In genomic region chr2:9755638-9756037, GRCh38 we compare ENCODE assay signal across 17 cellular contexts.
DNase-seq lines count a peak whose midpoint lies in the region; ATAC-seq, FAIRE-seq and TF ChIP-seq lines count a peak whose summit lies in the region.
"Had no signal": no experiment of that assay in that cellular context is flagged by ENCODE, and none has a peak within 500 bp of the region (broad histone marks: within the 10 kb centered on the region; RNA-seq: fewer than 3 reads in every experiment).

No MANE protein-coding gene starts in this region.

- POLR2A ChIA-PET in K562 (lab: Yijun Ruan, JAX) = interaction anchor here (0.6 to 1.7 kb wide), 3 partner anchors 8 to 86 kb away, joined by 3 to 5 read pairs (median 3); no protein-coding TSS in a partner anchor

- peak overlapping the region; percentile 54 to 92 (median 86); a peak in 18 of 22 replicates for H3K4me2 ChIP-seq in BLaER1 treated with 17β-estradiol and CSF1 and Interleukin-3, amounts not matched to agents 10 nM and 100 nM
- no peak overlapping the region for H3K4me2 ChIP-seq in K562 (ENCODE audit: insufficient read depth, low read length)

- no peaks in the 10 kb centered on the region for H3K79me2 ChIP-seq in K562 (ENCODE audit: control insufficient read depth, insufficient read depth, low read length)

- no peaks in the 10 kb centered on the region for H4K20me1 ChIP-seq in BLaER1 treated with 17β-estradiol and CSF1 and Interleukin-3, amounts not matched to agents 10 nM and 100 nM
- H4K20me1 ChIP-seq in K562 (replicated peaks; ENCODE audit: control insufficient read depth, insufficient read depth, low read length) = 0 out of 2 replicates have a peak, but pooled peaks cover 3% of the 10 kb centered on the region

- H3K4me1 ChIP-seq in BLaER1 treated with 17β-estradiol and CSF1 and Interleukin-3, amounts not matched to agents 10 nM and 100 nM = peaks cover 63 to 100% (median 98%) of the 10 kb centered on the region in 10 experiments
- H3K4me1 ChIP-seq in K562 (replicated peaks in 1 of 2; ENCODE audit: control insufficient read depth in 2 of 2, insufficient read depth in 2 of 2, low read length in 2 of 2) = peaks cover 47 to 50% of the 10 kb centered on the region in 2 experiments
- peaks cover 61 to 79% (median 67%) of the 10 kb centered on the region in 3 donors for H3K4me1 ChIP-seq in skeletal muscle tissue (ENCODE audit: control insufficient read depth in 3 of 3, insufficient read depth in 3 of 3, low read length in 3 of 3)

- H3K36me3 ChIP-seq in BLaER1 treated with 17β-estradiol and CSF1 and Interleukin-3, amounts not matched to agents 10 nM and 100 nM = no peaks in the 10 kb centered on the region
- H3K36me3 ChIP-seq in K562 (ENCODE audit: control insufficient read depth, insufficient read depth, low read length) (no peaks in the 10 kb centered on the region), skeletal muscle tissue (ENCODE audit: control insufficient read depth in 3 of 3, insufficient read depth in 3 of 3, low read length in 3 of 3) (no peaks in the 10 kb centered on the region)

- peaks cover 0 to 27% (median 0%) of the 10 kb centered on the region in 11 experiments; a peak in 4 of 22 replicates for H3K27me3 ChIP-seq in BLaER1 treated with 17β-estradiol and CSF1 and Interleukin-3, amounts not matched to agents 10 nM and 100 nM
- H3K27me3 ChIP-seq in K562 (ENCODE audit: control insufficient read depth in 2 of 2, insufficient read depth in 2 of 2, low read length in 2 of 2) (peaks cover 0 to 10% of the 10 kb centered on the region in 2 experiments; a peak in 3 of 5 replicates), skeletal muscle tissue (ENCODE audit: control insufficient read depth in 3 of 3, insufficient read depth in 3 of 3, low read length in 3 of 3) (no peaks in the 10 kb centered on the region)

- peak overlapping the region in 4 of 11 experiments; percentile 47 to 67 (median 58); a peak in 6 of 22 replicates for H3K27ac ChIP-seq in BLaER1 treated with 17β-estradiol and CSF1 and Interleukin-3, amounts not matched to agents 10 nM and 100 nM
- no peak overlapping the region for H3K27ac ChIP-seq in K562 (ENCODE audit: extremely low read depth, low read depth, low read length)
- peak overlapping the region; percentile 38 for H3K27ac ChIP-seq in skeletal muscle tissue (ENCODE audit: low read depth, low read length)
- H3K27ac ChIP-seq: C4-2B had no signal

- TF ChIP-seq CTCF in K562 (IDR thresholded peaks at IDR 0.05 in 2 of 3, conservative IDR thresholded peaks at IDR 0.05 in 1 of 3; ENCODE audit: insufficient read depth in 2 of 3, low read depth in 1 of 3, low read length in 3 of 3) = no peak

- H3K9me3 ChIP-seq in BLaER1 treated with 17β-estradiol and CSF1 and Interleukin-3, amounts not matched to agents 10 nM and 100 nM (replicated peaks in 1 of 11) = no peaks in the 10 kb centered on the region
- H3K9me3 ChIP-seq in K562 (replicated peaks; ENCODE audit: control insufficient read depth, insufficient read depth, low read depth, low read length) (no peaks in the 10 kb centered on the region), skeletal muscle tissue (ENCODE audit: control insufficient read depth in 3 of 3, low read length in 3 of 3) (no peaks in the 10 kb centered on the region)

- peaks cover 11 to 14% (median 11%) of the 10 kb centered on the region in 3 donors for H3K27me3 Mint-ChIP-seq in immature natural killer cell (ENCODE audit: low read depth in 3 of 3)
- peaks cover 69% of the 10 kb centered on the region for H3K27me3 Mint-ChIP-seq in activated T-cell treated with anti-CD3 and anti-CD28 coated beads, Interleukin-2, amount 50 U/mL, for 72 hours (ENCODE audit: low read depth)
- peaks cover 36% of the 10 kb centered on the region for H3K27me3 Mint-ChIP-seq in activated T-cell treated with anti-CD3 and anti-CD28 coated beads, Interleukin-2, amount 50 U/mL, for 24 hours

- no peaks in the 10 kb centered on the region for H3K36me3 Mint-ChIP-seq in immature natural killer cell
- H3K36me3 Mint-ChIP-seq in activated T-cell treated with anti-CD3 and anti-CD28 coated beads, Interleukin-2, amount 50 U/mL, for 72 hours (ENCODE audit: insufficient read depth in 2 of 2) = no peaks in the 10 kb centered on the region
- no peaks in the 10 kb centered on the region for H3K36me3 Mint-ChIP-seq in activated T-cell treated with anti-CD3 and anti-CD28 coated beads, Interleukin-2, amount 50 U/mL, for 24 hours (ENCODE audit: low read depth)
- H3K36me3 Mint-ChIP-seq: CD8-positive, alpha-beta T cell had no signal

- H3K4me1 Mint-ChIP-seq in immature natural killer cell = peaks cover 77 to 95% of the 10 kb centered on the region in 2 donors
- H3K4me1 Mint-ChIP-seq in activated T-cell treated with anti-CD3 and anti-CD28 coated beads, Interleukin-2, amount 50 U/mL, for 72 hours (ENCODE audit: low read depth) = peaks cover 67% of the 10 kb centered on the region
- H3K4me1 Mint-ChIP-seq in activated T-cell treated with anti-CD3 and anti-CD28 coated beads, Interleukin-2, amount 50 U/mL, for 24 hours (ENCODE audit: low read depth) = peaks cover 63% of the 10 kb centered on the region

- H3K27ac Mint-ChIP-seq in immature natural killer cell = peak overlapping the region in 4 of 6 donors; percentile 28 to 57 (median 47)
- H3K27ac Mint-ChIP-seq in activated T-cell treated with anti-CD3 and anti-CD28 coated beads, Interleukin-2, amount 50 U/mL, for 72 hours = no peak overlapping the region
- no peak overlapping the region for H3K27ac Mint-ChIP-seq in activated T-cell treated with anti-CD3 and anti-CD28 coated beads, Interleukin-2, amount 50 U/mL, for 24 hours
- H3K27ac Mint-ChIP-seq: CD8-positive, alpha-beta T cell had no signal

- TF ChIP-seq POLR2A in K562 (conservative IDR thresholded peaks at IDR 0.05) = no peak

- no peaks in the 10 kb centered on the region for H3K9me3 Mint-ChIP-seq in immature natural killer cell
- no peaks in the 10 kb centered on the region for H3K9me3 Mint-ChIP-seq in activated T-cell treated with anti-CD3 and anti-CD28 coated beads, Interleukin-2, amount 50 U/mL, for 72 hours
- H3K9me3 Mint-ChIP-seq in activated T-cell treated with anti-CD3 and anti-CD28 coated beads, Interleukin-2, amount 50 U/mL, for 24 hours = no peaks in the 10 kb centered on the region
- H3K9me3 Mint-ChIP-seq: CD8-positive, alpha-beta T cell had no signal

- in situ Hi-C loops in K562 (cut with MboI) = no loop called here

- ATAC-seq in K562 (no peak), HG03280 (IDR thresholded peaks at IDR 0.05; ENCODE audit: unreplicated experiment) (no peak), GM21528 (IDR thresholded peaks at IDR 0.05; ENCODE audit: low FRiP score, unreplicated experiment) (no peak)
- ATAC-seq in activated T-cell treated with anti-CD3 and anti-CD28 coated beads, Interleukin-2, amount 50 U/mL, for 72 hours (replicated peaks in 1 of 2) = no peak
- ATAC-seq: CD8-positive, alpha-beta T cell had no signal

- FAIRE-seq in K562 (lab: Jason Lieb, UNC) = no peak
- FAIRE-seq: GM12892 had no signal

- no peaks in the 10 kb centered on the region for H3K9me1 ChIP-seq in K562 (ENCODE audit: control insufficient read depth, insufficient read depth, low read length)

- intact Hi-C loops in K562 (cut with micrococcal nuclease) = no loop called here

- peak overlapping the region in 4 of 11 experiments; percentile 28 to 59 (median 38); a peak in 3 of 22 replicates for H3K9ac ChIP-seq in BLaER1 treated with 17β-estradiol and CSF1 and Interleukin-3, amounts not matched to agents 10 nM and 100 nM
- H3K9ac ChIP-seq in K562 (ENCODE audit: insufficient read depth in 1 of 2, low read depth in 2 of 2, low read length in 2 of 2) (no peak overlapping the region), skeletal muscle tissue (ENCODE audit: low read depth in 1 of 3, low read length in 3 of 3) (no peak overlapping the region)

- H3K4me3 Mint-ChIP-seq in immature natural killer cell = peak overlapping the region in 4 of 5 donors; percentile 14 to 54 (median 26)
- H3K4me3 Mint-ChIP-seq in activated T-cell treated with anti-CD3 and anti-CD28 coated beads, Interleukin-2, amount 50 U/mL, for 72 hours = no peak overlapping the region
- H3K4me3 Mint-ChIP-seq in activated T-cell treated with anti-CD3 and anti-CD28 coated beads, Interleukin-2, amount 50 U/mL, for 24 hours = no peak overlapping the region
- H3K4me3 Mint-ChIP-seq: CD8-positive, alpha-beta T cell had no signal

- no peak overlapping the region for H2AFZ ChIP-seq in K562 (ENCODE audit: low read depth, low read length)

- WGBS in K562 (ENCODE audit: insufficient coverage, low coverage, missing lambda C conversion rate) = 58% methylated on average over 12 of the region's 12 CpGs

- H3K4me3 ChIP-seq in BLaER1 treated with 17β-estradiol and CSF1 and Interleukin-3, amounts not matched to agents 10 nM and 100 nM = no peak overlapping the region
- H3K4me3 ChIP-seq in K562 (no peak overlapping the region), skeletal muscle tissue (ENCODE audit: low read length in 3 of 3) (no peak overlapping the region)

- TF ChIP-seq RAD21 in K562 (CRISPR knock-in tag; conservative IDR thresholded peaks at IDR 0.05 in 1 of 2, IDR thresholded peaks at IDR 0.05 in 1 of 2) = no peak

- CTCF ChIA-PET in K562 (lab: Yijun Ruan, JAX; ENCODE audit: low intra/inter-chr PET ratio) = no interaction called here

- no peak for DNase-seq in K562 (ENCODE audit: extremely low read depth in 1 of 4, low spot score in 3 of 4)
- no peak for DNase-seq in immature natural killer cell
- DNase-seq in activated T-cell treated with anti-CD3 and anti-CD28 coated beads, Interleukin-2, amount 50 U/mL, for 72 hours = no peak
- no peak for DNase-seq in activated T-cell treated with anti-CD3 and anti-CD28 coated beads, Interleukin-2, amount 50 U/mL, for 24 hours
- DNase-seq: ACHN; CD8-positive, alpha-beta T cell; COR-L47; DND-41; GDM1; HCEC 1CT; IMR-90 had no signal

- BruUV-seq in K562 (replicated peaks; lab: Mats Ljungman, UMichigan) = no TSS peak

- TF ChIP-seq EP300 in K562 (IDR thresholded peaks at IDR 0.05; ENCODE audit: low read length) = no peak

TF ChIP-seq in K562, 482 proteins besides CTCF, POLR2A, EP300 and RAD21:
- no peak for TF ChIP-seq THRAP3 (IDR thresholded peaks at IDR 0.05; ENCODE audit: borderline replicate concordance)
- no peak for TF ChIP-seq CEBPB (tag; IDR thresholded peaks at IDR 0.05)
- TF ChIP-seq ZNF507 (tag; conservative IDR thresholded peaks at IDR 0.05) = no peak
- no peak for TF ChIP-seq ZNF175 (CRISPR knock-in tag; IDR thresholded peaks at IDR 0.05; ENCODE audit: low read depth)
- TF ChIP-seq TCF3 (CRISPR knock-in tag; IDR thresholded peaks at IDR 0.05) = no peak
- TF ChIP-seq ZNF232 (CRISPR knock-in tag; IDR thresholded peaks at IDR 0.05) = no peak
- TF ChIP-seq ATF3 (IDR thresholded peaks at IDR 0.05) = peak; percentile 39; the same call in 1 of the 2 replicates
- TF ChIP-seq ATF3 (CRISPR knock-in tag; conservative IDR thresholded peaks at IDR 0.05) = no peak

Comparison
In these comparisons a context has a peak if more than half of its experiments do, and no peak if none do; other contexts are left out.
1. H3K27ac Mint-ChIP-seq: peak in immature natural killer cell (4 of 6); none in activated T-cell treated with anti-CD3 and anti-CD28 coated beads, Interleukin-2, amount 50 U/mL, for 72 hours (single experiment) and activated T-cell treated with anti-CD3 and anti-CD28 coated beads, Interleukin-2, amount 50 U/mL, for 24 hours (single experiment).
2. H3K4me3 Mint-ChIP-seq: peak in immature natural killer cell (4 of 5); none in activated T-cell treated with anti-CD3 and anti-CD28 coated beads, Interleukin-2, amount 50 U/mL, for 72 hours (0 of 2) and activated T-cell treated with anti-CD3 and anti-CD28 coated beads, Interleukin-2, amount 50 U/mL, for 24 hours (single experiment).